In the genomic region with DNA sequence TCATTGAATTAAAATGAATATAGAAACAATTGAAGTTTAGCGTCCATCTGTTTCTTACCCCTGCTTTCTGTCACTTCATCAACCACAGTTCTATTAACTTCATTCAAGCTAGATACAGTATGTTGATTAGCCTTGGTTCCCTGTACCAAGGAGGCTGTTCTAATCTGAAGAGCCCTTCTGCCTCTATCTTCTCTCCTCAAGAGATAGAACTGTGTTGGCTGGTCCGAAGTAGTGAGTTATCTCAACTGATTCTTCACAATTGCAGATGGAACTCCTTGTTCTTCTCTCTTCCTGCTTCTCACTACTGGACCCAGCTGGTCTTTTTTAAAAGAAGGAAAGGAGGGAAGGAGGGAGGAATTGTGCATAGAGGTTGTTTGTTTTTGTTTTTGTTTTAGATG, we compare ENCODE assay signal across 13 cellular contexts.
"Had no signal": no experiment of that assay in that cellular context is flagged by ENCODE, and none has a peak within 500 bp of the region (broad histone marks: within the 10 kb centered on the region; RNA-seq: fewer than 3 reads in every experiment).

No MANE protein-coding gene starts in this region.

- H3K36me3 Mint-ChIP-seq: natural killer cell; stimulated activated memory B cell treated with anti-CD40 and anti-IgM and Interleukin-4, amounts not matched to agents 10 μg/mL and 1 μg/mL and 100 μg/mL, for 72 hours had no signal

- DNase-seq: activated effector memory CD4-positive, alpha-beta T cell treated with Interleukin-2 at 50 U/mL for 16 hours; activated T-cell treated with anti-CD3 and anti-CD28 coated beads, Interleukin-2, amount 50 U/mL, for 24 hours; esophagus squamous epithelium; upper lobe of right lung had no signal

- H3K36me3 ChIP-seq: right lobe of liver, upper lobe of right lung had no signal

- H3K4me3 ChIP-seq: esophagus squamous epithelium, right lobe of liver, testis, upper lobe of right lung had no signal

- H3K27ac Mint-ChIP-seq: activated CD4-positive, alpha-beta T cell treated with anti-CD3 and anti-CD28 coated beads, Interleukin-2, amount 10 ng/mL, durations not matched to agents 24 days and 14 days; activated CD8-positive, alpha-beta T cell treated with anti-CD3 and anti-CD28 coated beads, Interleukin-2, amount 10 ng/mL, durations not matched to agents 7 days and 5 days; activated T-cell treated with anti-CD3 and anti-CD28 coated beads, Interleukin-2, amount 50 U/mL, for 24 hours; natural killer cell had no signal

- H3K9me3 Mint-ChIP-seq: activated CD4-positive, alpha-beta T cell treated with anti-CD3 and anti-CD28 coated beads, Interleukin-2, amount 10 ng/mL, durations not matched to agents 24 days and 14 days; activated T-cell treated with anti-CD3 and anti-CD28 coated beads, Interleukin-2, amount 50 U/mL, for 24 hours; natural killer cell; stimulated activated memory B cell treated with anti-CD40 and anti-IgM and Interleukin-4, amounts not matched to agents 10 μg/mL and 1 μg/mL and 100 μg/mL, for 72 hours had no signal

- H2AFZ ChIP-seq: parathyroid adenoma had no signal

- ATAC-seq: activated CD8-positive, alpha-beta T cell treated with anti-CD3 and anti-CD28 coated beads, Interleukin-2, amount 10 ng/mL, durations not matched to agents 7 days and 5 days had no signal

- H3K27me3 ChIP-seq: esophagus squamous epithelium, right lobe of liver, testis, upper lobe of right lung had no signal

- H3K27me3 Mint-ChIP-seq: activated CD4-positive, alpha-beta T cell treated with anti-CD3 and anti-CD28 coated beads, Interleukin-2, amount 10 ng/mL, durations not matched to agents 24 days and 14 days; activated T-cell treated with anti-CD3 and anti-CD28 coated beads, Interleukin-2, amount 50 U/mL, for 24 hours; stimulated activated memory B cell treated with anti-CD40 and anti-IgM and Interleukin-4, amounts not matched to agents 10 μg/mL and 1 μg/mL and 100 μg/mL, for 72 hours had no signal

- H3K9ac ChIP-seq: parathyroid adenoma had no signal

- H3K27ac ChIP-seq: esophagus squamous epithelium, parathyroid adenoma, right lobe of liver, testis, upper lobe of right lung had no signal

- H3K4me3 Mint-ChIP-seq: activated CD4-positive, alpha-beta T cell treated with anti-CD3 and anti-CD28 coated beads, Interleukin-2, amount 10 ng/mL, durations not matched to agents 24 days and 14 days; activated CD8-positive, alpha-beta T cell treated with anti-CD3 and anti-CD28 coated beads, Interleukin-2, amount 10 ng/mL, durations not matched to agents 7 days and 5 days; activated T-cell treated with anti-CD3 and anti-CD28 coated beads, Interleukin-2, amount 50 U/mL, for 24 hours; natural killer cell; stimulated activated memory B cell treated with anti-CD40 and anti-IgM and Interleukin-4, amounts not matched to agents 10 μg/mL and 1 μg/mL and 100 μg/mL, for 72 hours had no signal

- H3K9me3 ChIP-seq: esophagus squamous epithelium, right lobe of liver, testis, upper lobe of right lung had no signal

- FAIRE-seq: astrocyte, bronchial epithelial cell had no signal
